Comparison of ENCODE assay signal across 1 cellular context in the genomic region with DNA sequence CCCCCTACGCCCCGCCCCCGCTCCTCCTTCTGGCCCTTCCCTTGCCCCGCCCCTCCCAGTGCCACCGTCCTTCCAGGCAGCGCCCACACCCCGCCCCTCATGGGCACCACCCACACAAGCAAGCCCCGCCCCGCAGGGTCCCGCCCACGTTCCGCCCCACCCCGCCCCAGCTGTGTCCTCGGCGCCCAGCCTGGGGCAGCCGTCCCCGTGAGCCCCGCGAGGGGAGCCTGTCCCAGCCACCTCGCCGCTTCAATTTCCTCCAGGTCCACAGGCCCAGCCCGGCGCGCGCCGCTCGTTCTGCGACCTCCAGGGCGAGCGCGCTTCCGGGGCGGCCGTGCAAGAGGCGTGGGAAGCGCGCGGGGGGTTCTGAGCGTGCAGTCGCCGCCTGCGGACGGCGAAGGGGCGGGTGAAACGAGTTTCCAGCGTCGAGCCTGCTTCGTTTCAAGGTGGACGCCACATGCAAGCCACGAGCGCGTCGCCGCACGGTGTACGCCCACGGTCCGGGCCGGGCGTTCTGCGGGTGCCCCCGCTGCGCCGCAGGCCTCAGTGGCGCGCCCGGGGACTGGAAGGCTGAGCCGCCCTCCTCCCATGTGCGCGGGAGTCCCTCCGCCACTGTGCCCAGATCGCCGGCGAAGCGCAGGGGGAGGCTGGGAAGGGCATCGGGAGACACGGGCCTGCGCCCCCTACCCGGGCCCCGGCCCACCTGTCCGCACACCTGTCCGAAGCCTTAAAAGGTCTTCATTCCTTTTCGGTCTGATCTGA.
A peak's percentile ranks its signal among the peaks of the same experiment; 100 is the strongest.
TF ChIP-seq lines count a peak whose summit lies in the region.

No MANE protein-coding gene starts in this region.

TF ChIP-seq in K562, 482 proteins besides CTCF, POLR2A, EP300 and RAD21 (continued from another document):
- TF ChIP-seq, protein P1, sequence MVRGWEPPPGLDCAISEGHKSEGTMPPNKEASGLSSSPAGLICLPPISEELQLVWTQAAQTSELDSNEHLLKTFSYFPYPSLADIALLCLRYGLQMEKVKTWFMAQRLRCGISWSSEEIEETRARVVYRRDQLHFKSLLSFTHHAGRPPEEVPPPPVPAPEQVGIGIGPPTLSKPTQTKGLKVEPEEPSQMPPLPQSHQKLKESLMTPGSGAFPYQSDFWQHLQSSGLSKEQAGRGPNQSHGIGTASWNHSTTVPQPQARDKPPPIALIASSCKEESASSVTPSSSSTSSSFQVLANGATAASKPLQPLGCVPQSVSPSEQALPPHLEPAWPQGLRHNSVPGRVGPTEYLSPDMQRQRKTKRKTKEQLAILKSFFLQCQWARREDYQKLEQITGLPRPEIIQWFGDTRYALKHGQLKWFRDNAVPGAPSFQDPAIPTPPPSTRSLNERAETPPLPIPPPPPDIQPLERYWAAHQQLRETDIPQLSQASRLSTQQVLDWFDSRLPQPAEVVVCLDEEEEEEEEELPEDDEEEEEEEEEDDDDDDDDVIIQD (CRISPR knock-in tag; IDR thresholded peaks at IDR 0.05), result peak; percentile 81; the same call in 1 of the 2 replicates
- TF ChIP-seq ZBTB8A (IDR thresholded peaks at IDR 0.05; ENCODE audit: partially characterized antibody) (no peak), CXXC5 (CRISPR knock-in tag; IDR thresholded peaks at IDR 0.05) (peak; percentile 92), GTF2F1 (IDR thresholded peaks at IDR 0.05; ENCODE audit: low read depth, low read length) (no peak), ETV1 (tag; conservative IDR thresholded peaks at IDR 0.05; ENCODE audit: low read depth) (no peak; the same call in 1 of the 2 replicates), ZNF282 (CRISPR knock-in tag; IDR thresholded peaks at IDR 0.05) (peak; percentile 92; the same call in 1 of the 2 replicates), NUFIP1 (IDR thresholded peaks at IDR 0.05; ENCODE audit: partially characterized antibody) (peak; percentile 20), CBFB (CRISPR knock-in tag; IDR thresholded peaks at IDR 0.05) (peak; percentile 70; the same call in 1 of the 2 replicates), GMEB1 (CRISPR knock-in tag; IDR thresholded peaks at IDR 0.05) (peak; percentile 78), CTCFL (IDR thresholded peaks at IDR 0.05; ENCODE audit: borderline replicate concordance, insufficient read depth, low read depth, low read length, poor library complexity, severe bottlenecking) (peak; percentile 48), PHF20 (IDR thresholded peaks at IDR 0.05; ENCODE audit: partially characterized antibody) (peak; percentile 75), EGR1 (conservative IDR thresholded peaks at IDR 0.05) (peak; percentile 91), PHF8 (IDR thresholded peaks at IDR 0.05; ENCODE audit: borderline replicate concordance, low read length) (peak; percentile 56; the same call in 1 of the 2 replicates), UBTF (IDR thresholded peaks at IDR 0.05; ENCODE audit: borderline replicate concordance in 1 of 2, low read depth in 2 of 2, low read length in 2 of 2) (peak; percentile 61 to 90; a peak in 2 of 4 replicates), ZNF146 (CRISPR knock-in tag; IDR thresholded peaks at IDR 0.05; ENCODE audit: unreplicated experiment) (no peak), E4F1 (CRISPR knock-in tag; IDR thresholded peaks at IDR 0.05; ENCODE audit: borderline replicate concordance) (no peak), ARID4B (CRISPR knock-in tag; IDR thresholded peaks at IDR 0.05) (peak; percentile 45; the same call in 1 of the 2 replicates), OTX1 (CRISPR knock-in tag; IDR thresholded peaks at IDR 0.05) (peak; percentile 88)
- TF ChIP-seq, protein P2, sequence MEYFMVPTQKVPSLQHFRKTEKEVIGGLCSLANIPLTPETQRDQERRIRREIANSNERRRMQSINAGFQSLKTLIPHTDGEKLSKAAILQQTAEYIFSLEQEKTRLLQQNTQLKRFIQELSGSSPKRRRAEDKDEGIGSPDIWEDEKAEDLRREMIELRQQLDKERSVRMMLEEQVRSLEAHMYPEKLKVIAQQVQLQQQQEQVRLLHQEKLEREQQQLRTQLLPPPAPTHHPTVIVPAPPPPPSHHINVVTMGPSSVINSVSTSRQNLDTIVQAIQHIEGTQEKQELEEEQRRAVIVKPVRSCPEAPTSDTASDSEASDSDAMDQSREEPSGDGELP (CRISPR knock-in tag; IDR thresholded peaks at IDR 0.05; ENCODE audit: borderline replicate concordance), result peak; percentile 97
